ENCODE assay signal across 20 cellular contexts in the genomic region with DNA sequence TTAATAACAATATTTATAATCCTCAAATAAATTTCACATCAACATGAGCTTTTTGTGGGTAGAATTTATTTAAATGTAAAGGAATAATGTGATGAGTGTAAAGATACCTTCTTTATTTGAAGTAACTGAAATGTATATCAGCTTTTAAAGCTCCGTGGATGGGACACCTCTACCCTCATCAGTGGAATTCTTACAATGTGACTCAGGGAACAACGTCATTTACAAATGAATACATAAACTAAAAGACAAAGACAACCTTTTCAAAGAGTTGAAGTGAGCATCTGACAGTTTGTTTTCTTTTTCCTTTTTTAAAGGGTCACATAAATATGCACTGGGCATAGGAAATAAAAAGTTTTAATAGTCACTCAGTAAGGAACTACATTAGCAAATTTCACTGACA.
"Had no signal": no experiment of that assay in that cellular context is flagged by ENCODE, and none has a peak within 500 bp of the region (broad histone marks: within the 10 kb centered on the region; RNA-seq: fewer than 3 reads in every experiment).

No MANE protein-coding gene starts in this region.

- H3K27ac ChIP-seq: left lung, lower lobe of right lung, right atrium auricular region, spleen, transverse colon had no signal

- H3K4me3 ChIP-seq: left lung, lower lobe of right lung, mucosa of descending colon, right atrium auricular region, spleen, transverse colon had no signal

- DNase-seq: activated CD4-positive, alpha-beta T cell treated with anti-CD3 and anti-CD28 coated beads for 36 hours; activated CD4-positive, CD25-positive, alpha-beta regulatory T cell; activated naive CD4-positive, alpha-beta T cell; activated T-cell treated with anti-CD3 and anti-CD28 coated beads for 4 hours; activated T-cell treated with anti-CD3 and anti-CD28 coated beads, Interleukin-2, amount 50 U/mL, for 72 hours; dermis blood vessel endothelial cell; effector CD8-positive, alpha-beta T cell; left lung; lower lobe of right lung; mesenchymal stem cell; mucosa of descending colon; spleen; stimulated activated naive CD4-positive, alpha-beta T cell; T-helper 1 cell; transverse colon had no signal

- H3K36me3 ChIP-seq: left lung, lower lobe of right lung, right atrium auricular region, spleen, transverse colon had no signal

- H3K36me3 Mint-ChIP-seq: natural killer cell treated with Interleukin-12 subunit alpha and Interleukin-12 subunit beta and Interleukin-15 and Interleukin-18, amount 100 ng/mL, for 72 hours had no signal

- H3K9me3 ChIP-seq: lower lobe of right lung had no signal

- H3K27me3 ChIP-seq: left lung, right atrium auricular region, spleen, transverse colon had no signal

- ATAC-seq: activated CD4-positive, alpha-beta T cell treated with anti-CD3 and anti-CD28 coated beads for 36 hours; activated naive CD4-positive, alpha-beta T cell treated with anti-CD3 and anti-CD28 coated beads, Interleukin-2, amount 50 U/mL, for 72 hours; activated T-cell treated with anti-CD3 and anti-CD28 coated beads, Interleukin-2, amount 50 U/mL, for 72 hours; left lung; lower lobe of right lung; mucosa of descending colon; natural killer cell treated with Interleukin-12 subunit alpha and Interleukin-12 subunit beta and Interleukin-15 and Interleukin-18, amount 100 ng/mL, for 72 hours had no signal

- H3K27ac Mint-ChIP-seq: activated CD4-positive, alpha-beta T cell treated with anti-CD3 and anti-CD28 coated beads for 36 hours; activated naive CD4-positive, alpha-beta T cell treated with anti-CD3 and anti-CD28 coated beads, Interleukin-2, amount 50 U/mL, for 72 hours; activated T-cell treated with anti-CD3 and anti-CD28 coated beads, Interleukin-2, amount 50 U/mL, for 72 hours; natural killer cell treated with Interleukin-12 subunit alpha and Interleukin-12 subunit beta and Interleukin-15 and Interleukin-18, amount 100 ng/mL, for 72 hours; T-helper 2 cell treated with Interferon-gamma antibody and Interleukin-4, amounts not matched to agents 5 μg/mL and 100 μg/mL, for 36 hours had no signal

- H3K27me3 Mint-ChIP-seq: activated CD4-positive, alpha-beta T cell treated with anti-CD3 and anti-CD28 coated beads for 36 hours; central memory CD8-positive, alpha-beta T cell; natural killer cell treated with Interleukin-12 subunit alpha and Interleukin-12 subunit beta and Interleukin-15 and Interleukin-18, amount 100 ng/mL, for 72 hours had no signal

- H3K4me1 Mint-ChIP-seq: activated CD4-positive, alpha-beta T cell treated with anti-CD3 and anti-CD28 coated beads for 36 hours; central memory CD8-positive, alpha-beta T cell had no signal

- H3K4me1 ChIP-seq: left lung, lower lobe of right lung, right atrium auricular region, spleen, transverse colon had no signal

- H3K4me3 Mint-ChIP-seq: activated CD4-positive, alpha-beta T cell treated with anti-CD3 and anti-CD28 coated beads for 36 hours; activated T-cell treated with anti-CD3 and anti-CD28 coated beads, Interleukin-2, amount 50 U/mL, for 72 hours; central memory CD8-positive, alpha-beta T cell; natural killer cell treated with Interleukin-12 subunit alpha and Interleukin-12 subunit beta and Interleukin-15 and Interleukin-18, amount 100 ng/mL, for 72 hours; T-helper 2 cell treated with Interferon-gamma antibody and Interleukin-4, amounts not matched to agents 5 μg/mL and 100 μg/mL, for 36 hours had no signal
